In genomic region chr1:27469334-27469733, GRCh38 we compare ENCODE assay signal across 22 cellular contexts. TPM values are rescaled to one million over a fixed set of nuclear protein-coding genes. Genes with fewer than 3 reads are reported as not detected.
DNase-seq lines count a peak whose midpoint lies in the region; ATAC-seq and TF ChIP-seq lines count a peak whose summit lies in the region.
"Had no signal": no experiment of that assay in that cellular context is flagged by ENCODE, and none has a peak within 500 bp of the region (broad histone marks: within the 10 kb centered on the region; RNA-seq: fewer than 3 reads in every experiment).

No MANE protein-coding gene starts in this region.

- peaks cover 41% of the 10 kb centered on the region for H3K4me1 Mint-ChIP-seq in activated CD4-positive, alpha-beta T cell treated with anti-CD3 and anti-CD28 coated beads, Interleukin-2, amount 10 ng/mL, durations not matched to agents 24 days and 14 days
- peaks cover 68% of the 10 kb centered on the region for H3K4me1 Mint-ChIP-seq in CD8-positive, alpha-beta T cell (ENCODE audit: low read depth)
- H3K4me1 Mint-ChIP-seq in natural killer cell treated with Interleukin-12 subunit alpha and Interleukin-12 subunit beta and Interleukin-15 and Interleukin-18, amount 100 ng/mL, for 72 hours (ENCODE audit: low read depth in 2 of 2): peaks cover 48 to 60% of the 10 kb centered on the region in 2 donors

- peaks cover 39% of the 10 kb centered on the region for H3K36me3 Mint-ChIP-seq in activated CD4-positive, alpha-beta T cell treated with anti-CD3 and anti-CD28 coated beads, Interleukin-2, amount 10 ng/mL, durations not matched to agents 24 days and 14 days (ENCODE audit: low read depth)
- H3K36me3 Mint-ChIP-seq in CD8-positive, alpha-beta T cell: peaks cover 39% of the 10 kb centered on the region
- no peaks in the 10 kb centered on the region for H3K36me3 Mint-ChIP-seq in natural killer cell treated with Interleukin-12 subunit alpha and Interleukin-12 subunit beta and Interleukin-15 and Interleukin-18, amount 100 ng/mL, for 72 hours

- no peak for DNase-seq in activated CD4-positive, alpha-beta T cell treated with anti-CD3 and anti-CD28 coated beads, Interleukin-2, amount 10 ng/mL, durations not matched to agents 24 days and 14 days
- DNase-seq in activated CD4-positive, alpha-beta T cell treated with anti-CD3 and anti-CD28 coated beads, Interleukin-2, amount 50 U/mL, for 4 hours: no peak
- DNase-seq in CD8-positive, alpha-beta T cell: no peak
- peak; percentile 50 for DNase-seq in choroid plexus epithelial cell (ENCODE audit: low read depth)
- DNase-seq in natural killer cell treated with Interleukin-12 subunit alpha and Interleukin-12 subunit beta and Interleukin-15 and Interleukin-18, amount 100 ng/mL, for 72 hours (ENCODE audit: low spot score): no peak
- no peak for DNase-seq in OCI-LY7 (ENCODE audit: low spot score)
- DNase-seq: activated naive CD4-positive, alpha-beta T cell; BE2C; brain microvascular endothelial cell; immature natural killer cell; NCI-H1092; NCI-H2081 treated with DMSO at 0.1 percent for 48 hours; NCI-H446 treated with DMSO at 0.1 percent for 48 hours; NK-92 treated with Interleukin-12 subunit alpha and Interleukin-12 subunit beta, amount 100 ng/mL, for 24 hours; nucleus accumbens; spleen; stimulated activated CD4-positive, alpha-beta T cell treated with anti-CD3 and anti-CD28 coated beads, Interleukin-4, amount 100 ng/mL, for 24 hours; T-helper 2 cell had no signal

- no peaks in the 10 kb centered on the region for H3K9me3 Mint-ChIP-seq in activated CD4-positive, alpha-beta T cell treated with anti-CD3 and anti-CD28 coated beads, Interleukin-2, amount 10 ng/mL, durations not matched to agents 24 days and 14 days
- H3K9me3 Mint-ChIP-seq in CD8-positive, alpha-beta T cell: no peaks in the 10 kb centered on the region
- no peaks in the 10 kb centered on the region for H3K9me3 Mint-ChIP-seq in natural killer cell treated with Interleukin-12 subunit alpha and Interleukin-12 subunit beta and Interleukin-15 and Interleukin-18, amount 100 ng/mL, for 72 hours
- H3K9me3 Mint-ChIP-seq: immature natural killer cell had no signal

- peak overlapping the region; percentile 66 for H3K27ac Mint-ChIP-seq in activated CD4-positive, alpha-beta T cell treated with anti-CD3 and anti-CD28 coated beads, Interleukin-2, amount 10 ng/mL, durations not matched to agents 24 days and 14 days
- H3K27ac Mint-ChIP-seq in CD8-positive, alpha-beta T cell: peak overlapping the region; percentile 67
- H3K27ac Mint-ChIP-seq in natural killer cell treated with Interleukin-12 subunit alpha and Interleukin-12 subunit beta and Interleukin-15 and Interleukin-18, amount 100 ng/mL, for 72 hours: peak overlapping the region; percentile 1 to 10

- TF ChIP-seq CTCF in CD8-positive, alpha-beta T cell (IDR thresholded peaks at IDR 0.05): no peak
- TF ChIP-seq CTCF in choroid plexus epithelial cell (conservative IDR thresholded peaks at IDR 0.05; ENCODE audit: low read depth, low read length) (no peak), OCI-LY7 (conservative IDR thresholded peaks at IDR 0.05; ENCODE audit: low read length) (no peak)

- H3K4me2 ChIP-seq in OCI-LY7 (ENCODE audit: low read length): no peak overlapping the region

- H3K27me3 Mint-ChIP-seq in activated CD4-positive, alpha-beta T cell treated with anti-CD3 and anti-CD28 coated beads, Interleukin-2, amount 10 ng/mL, durations not matched to agents 24 days and 14 days: no peaks in the 10 kb centered on the region
- H3K27me3 Mint-ChIP-seq in CD8-positive, alpha-beta T cell (ENCODE audit: low read depth): no peaks in the 10 kb centered on the region
- no peaks in the 10 kb centered on the region for H3K27me3 Mint-ChIP-seq in natural killer cell treated with Interleukin-12 subunit alpha and Interleukin-12 subunit beta and Interleukin-15 and Interleukin-18, amount 100 ng/mL, for 72 hours

- no peaks in the 10 kb centered on the region for H3K9me3 ChIP-seq in CD8-positive, alpha-beta T cell (ENCODE audit: low read length)
- H3K9me3 ChIP-seq in OCI-LY7 (ENCODE audit: low read length): no peaks in the 10 kb centered on the region
- H3K9me3 ChIP-seq: BE2C, Peyer's patch, spleen had no signal

- no peaks in the 10 kb centered on the region for H3K27me3 ChIP-seq in CD8-positive, alpha-beta T cell (ENCODE audit: insufficient read depth, low read length)
- H3K27me3 ChIP-seq: BE2C, brain microvascular endothelial cell, Peyer's patch, spleen had no signal

- H3K27ac ChIP-seq in CD8-positive, alpha-beta T cell (ENCODE audit: low read depth, low read length): no peak overlapping the region
- no peak overlapping the region for H3K27ac ChIP-seq in OCI-LY7 (ENCODE audit: low read depth, low read length, poor library complexity, severe bottlenecking)
- H3K27ac ChIP-seq: brain microvascular endothelial cell, Peyer's patch had no signal

- H3K4me3 Mint-ChIP-seq in activated CD4-positive, alpha-beta T cell treated with anti-CD3 and anti-CD28 coated beads, Interleukin-2, amount 10 ng/mL, durations not matched to agents 24 days and 14 days: no peak overlapping the region
- no peak overlapping the region for H3K4me3 Mint-ChIP-seq in CD8-positive, alpha-beta T cell
- peak overlapping the region; percentile 4 for H3K4me3 Mint-ChIP-seq in natural killer cell treated with Interleukin-12 subunit alpha and Interleukin-12 subunit beta and Interleukin-15 and Interleukin-18, amount 100 ng/mL, for 72 hours
- H3K4me3 Mint-ChIP-seq: immature natural killer cell had no signal

- POLR2A ChIA-PET in CD8-positive, alpha-beta T cell (lab: Charles Lee): no interaction called here
- POLR2A ChIA-PET in OCI-LY7 (lab: Charles Lee): interaction anchor here (0.5 to 2.1 kb wide), 3 partner anchors 8 to 20 kb away, joined by 3 to 7 read pairs (median 3); no protein-coding TSS in a partner anchor

- no peaks in the 10 kb centered on the region for H3K36me3 ChIP-seq in CD8-positive, alpha-beta T cell (ENCODE audit: insufficient read depth, low read length)
- peaks cover 59% of the 10 kb centered on the region for H3K36me3 ChIP-seq in OCI-LY7 (ENCODE audit: insufficient read depth, low read length)
- H3K36me3 ChIP-seq: BE2C had no signal

- CTCF ChIA-PET in CD8-positive, alpha-beta T cell (lab: Charles Lee): no interaction called here
- CTCF ChIA-PET in OCI-LY7 (lab: Charles Lee; ENCODE audit: unreplicated experiment): no interaction called here

- intact Hi-C loops in activated CD4-positive, alpha-beta T cell treated with anti-CD3 and anti-CD28 coated beads, Interleukin-2, amount 10 ng/mL, durations not matched to agents 24 days and 14 days (cut with micrococcal nuclease): no loop called here
- intact Hi-C loops in CD8-positive, alpha-beta T cell (cut with DNase I, micrococcal nuclease): no loop called here
- intact Hi-C loops in OCI-LY7 (cut with micrococcal nuclease; ENCODE audit: unreplicated experiment): no loop called here

- no peak overlapping the region for H3K4me3 ChIP-seq in CD8-positive, alpha-beta T cell (ENCODE audit: low read depth, low read length)
- H3K4me3 ChIP-seq in choroid plexus epithelial cell (ENCODE audit: low read depth, low read length) (no peak overlapping the region), OCI-LY7 (ENCODE audit: low read depth, low read length, poor library complexity, severe bottlenecking) (no peak overlapping the region)
- H3K4me3 ChIP-seq: Peyer's patch, spleen had no signal

- H2AFZ ChIP-seq in OCI-LY7 (ENCODE audit: low read length): no peak overlapping the region

- ATAC-seq in CD8-positive, alpha-beta T cell: no peak
- no peak for ATAC-seq in natural killer cell treated with Interleukin-12 subunit alpha and Interleukin-12 subunit beta and Interleukin-15 and Interleukin-18, amount 100 ng/mL, for 72 hours
- ATAC-seq in HG03280 (IDR thresholded peaks at IDR 0.05; ENCODE audit: unreplicated experiment): no peak
- ATAC-seq in GM19463 (IDR thresholded peaks at IDR 0.05; ENCODE audit: unreplicated experiment): no peak
- ATAC-seq: HCT116 had no signal

- peaks cover 94% of the 10 kb centered on the region for H3K79me2 ChIP-seq in OCI-LY7 (ENCODE audit: insufficient read depth, low read depth, low read length)

- BruUV-seq in OCI-LY7 (replicated peaks; lab: Mats Ljungman, UMichigan): no TSS peak

- peaks cover 38% of the 10 kb centered on the region for H3K4me1 ChIP-seq in CD8-positive, alpha-beta T cell (ENCODE audit: insufficient read depth, low read length)
- peaks cover 37% of the 10 kb centered on the region for H3K4me1 ChIP-seq in OCI-LY7 (ENCODE audit: insufficient read depth, low read length, poor library complexity, severe bottlenecking)
- H3K4me1 ChIP-seq: BE2C had no signal

- 0 out of 2 replicates have a peak, but pooled peaks cover 4% of the 10 kb centered on the region for H4K20me1 ChIP-seq in OCI-LY7 (ENCODE audit: insufficient read depth, low read length)

- H3K9me2 ChIP-seq in OCI-LY7 (ENCODE audit: insufficient read depth, low read length): no peaks in the 10 kb centered on the region

RNA-seq across cellular contexts. Expression of gene WASF2, which starts 20.6 kb away (rescaled TPM):
- total RNA-seq in activated CD4-positive, alpha-beta T cell treated with anti-CD3 and anti-CD28 coated beads, Interleukin-2, amount 10 ng/mL, durations not matched to agents 24 days and 14 days: 109 TPM in 2 replicates
- total RNA-seq in CD8-positive, alpha-beta T cell: 10 to 100 TPM; 91.6 to 95.0 TPM
- 100 to 1,000 TPM in 1 of 2 donors, 10 to 100 TPM in 1; 97.7 to 110 TPM for total RNA-seq in natural killer cell treated with Interleukin-12 subunit alpha and Interleukin-12 subunit beta and Interleukin-15 and Interleukin-18, amount 100 ng/mL, for 72 hours
- total RNA-seq in OCI-LY7 (2014; rRNA removed; shearing (Covaris generic)): 25.1 and 26.9 TPM in 2 replicates
- 106 and 110 TPM in 2 replicates for total RNA-seq in OCI-LY7 (2022)

Comparison
In these comparisons a context has a peak if more than half of its experiments do, and no peak if none do; other contexts are left out.
1. H3K27ac Mint-ChIP-seq: peak in every context shown above with its lines; median percentile 67 in CD8-positive, alpha-beta T cell; 66 in activated CD4-positive, alpha-beta T cell treated with anti-CD3 and anti-CD28 coated beads, Interleukin-2, amount 10 ng/mL, durations not matched to agents 24 days and 14 days; 6 in natural killer cell treated with Interleukin-12 subunit alpha and Interleukin-12 subunit beta and Interleukin-15 and Interleukin-18, amount 100 ng/mL, for 72 hours.